ENCODE assay signal across 12 cellular contexts in the genomic region with DNA sequence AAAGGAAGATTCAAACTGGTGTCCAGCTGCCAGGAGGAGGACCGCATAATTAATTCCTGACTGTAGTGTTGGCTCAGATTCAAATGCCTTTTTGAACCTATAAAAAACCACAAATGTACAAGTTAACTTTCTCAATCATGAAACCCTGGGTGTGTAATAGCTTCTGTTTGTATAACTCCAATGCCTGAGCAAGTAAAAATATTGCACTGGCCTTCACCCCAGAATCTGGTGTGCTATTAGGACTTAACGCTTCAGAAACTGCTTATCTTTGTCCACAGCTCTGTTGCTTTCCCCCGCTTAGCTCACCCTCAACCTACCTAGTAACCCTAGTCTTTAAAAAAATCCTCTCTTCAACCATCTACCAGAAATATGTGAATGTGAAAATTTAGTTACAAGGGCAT.
DNase-seq lines count a peak whose midpoint lies in the region; ATAC-seq and TF ChIP-seq lines count a peak whose summit lies in the region.
"Had no signal": no experiment of that assay in that cellular context is flagged by ENCODE, and none has a peak within 500 bp of the region (broad histone marks: within the 10 kb centered on the region; RNA-seq: fewer than 3 reads in every experiment).

No MANE protein-coding gene starts in this region.

- 11% methylated on average over 3 of the region's 3 CpGs for WGBS in mammary epithelial cell (ENCODE audit: low coverage, missing lambda C conversion rate)
- WGBS in liver: 30% methylated on average over 3 of the region's 3 CpGs

- H3K9ac ChIP-seq in mammary epithelial cell (ENCODE audit: insufficient read depth, low read length) (no peak overlapping the region), liver (ENCODE audit: low read depth in 1 of 2, low read length in 2 of 2) (no peak overlapping the region)

- no peaks in the 10 kb centered on the region for H3K79me2 ChIP-seq in mammary epithelial cell (ENCODE audit: insufficient read depth, low read length)

- H3K9me3 ChIP-seq in mammary epithelial cell (replicated peaks; ENCODE audit: insufficient read depth, low read length) (no peaks in the 10 kb centered on the region), liver (ENCODE audit: control insufficient read depth in 4 of 4, low read length in 3 of 4) (no peaks in the 10 kb centered on the region)
- H3K9me3 ChIP-seq: testis had no signal

- no peak overlapping the region for H3K27ac Mint-ChIP-seq in endothelial cell (ENCODE audit: unreplicated experiment)
- H3K27ac Mint-ChIP-seq: CD8-positive, alpha-beta memory T cell had no signal

- ATAC-seq in GM21825 (IDR thresholded peaks at IDR 0.05; ENCODE audit: unreplicated experiment): no peak
- ATAC-seq in HG03108 (IDR thresholded peaks at IDR 0.05; ENCODE audit: unreplicated experiment): no peak

- H3K4me1 ChIP-seq in mammary epithelial cell (ENCODE audit: insufficient read depth, low read length) (peaks cover 17% of the 10 kb centered on the region), liver (ENCODE audit: control insufficient read depth in 4 of 4, insufficient read depth in 4 of 4, low read length in 3 of 4) (peaks cover 2 to 4% (median 3%) of the 10 kb centered on the region in 4 donors)
- H3K4me1 ChIP-seq: testis had no signal

- intact Hi-C loops in mammary epithelial cell (cut with micrococcal nuclease): no loop called here

- CTCF ChIA-PET in mammary epithelial cell (lab: Charles Lee; ENCODE audit: low non-redundant PET): interaction anchor here (0.7 to 1.3 kb wide), 2 partner anchors 25 to 123 kb away, joined by 5 to 6 read pairs; a partner anchor contains a TSS

- peak; percentile 91 for DNase-seq in AG10803 (ENCODE audit: low read depth)
- DNase-seq in LoVo (ENCODE audit: low spot score): peak; percentile 86
- DNase-seq in mammary epithelial cell: peak; percentile 89
- no peak for DNase-seq in HUDEP-2 (lab: John Stamatoyannopoulos, UW; ENCODE audit: unreplicated experiment in 76 of 76)
- no peak for DNase-seq in endothelial cell (ENCODE audit: low spot score)
- DNase-seq: CD8-positive, alpha-beta memory T cell; H7; T-helper 2 cell; testis had no signal

- no TSS peak for BruUV-seq in mammary epithelial cell (replicated peaks; lab: Mats Ljungman, UMichigan)

- H3K4me2 ChIP-seq in mammary epithelial cell (ENCODE audit: insufficient read depth, low read depth, low read length): peak overlapping the region; percentile 62

- H3K4me1 Mint-ChIP-seq in endothelial cell (ENCODE audit: unreplicated experiment): no peaks in the 10 kb centered on the region

- no peaks in the 10 kb centered on the region for H3K9me3 Mint-ChIP-seq in endothelial cell (ENCODE audit: unreplicated experiment)

- H2AFZ ChIP-seq in mammary epithelial cell (ENCODE audit: low read depth, low read length): no peak overlapping the region

- H4K20me1 ChIP-seq in mammary epithelial cell (ENCODE audit: insufficient read depth, low read length): no peaks in the 10 kb centered on the region

- no peak overlapping the region for H3K27ac ChIP-seq in mammary epithelial cell (ENCODE audit: insufficient read depth, low read depth, low read length)
- H3K27ac ChIP-seq in liver (ENCODE audit: low read depth in 1 of 2, low read length in 2 of 2): no peak overlapping the region
- H3K27ac ChIP-seq: testis had no signal

- dilution Hi-C loops in mammary epithelial cell (cut with HindIII; ENCODE audit: low sequenced_read_pairs): no loop called here

- H3K4me3 ChIP-seq in AG10803 (ENCODE audit: low read length) (no peak overlapping the region), mammary epithelial cell (replicated peaks in 1 of 3; ENCODE audit: insufficient read depth in 1 of 3, low read depth in 2 of 3, low read length in 3 of 3) (no peak overlapping the region), liver (ENCODE audit: low read depth in 1 of 3, low read length in 3 of 3) (no peak overlapping the region)
- H3K4me3 ChIP-seq: testis had no signal

- TF ChIP-seq RAD21 in liver (IDR thresholded peaks at IDR 0.05): peak; percentile 22 to 58

- H3K36me3 ChIP-seq in mammary epithelial cell (ENCODE audit: insufficient read depth, low read length) (no peaks in the 10 kb centered on the region), liver (ENCODE audit: control insufficient read depth in 4 of 4, insufficient read depth in 3 of 4, low read depth in 1 of 4, low read length in 3 of 4) (no peaks in the 10 kb centered on the region)

- no peak overlapping the region for H3K4me3 Mint-ChIP-seq in endothelial cell (ENCODE audit: unreplicated experiment)
- H3K4me3 Mint-ChIP-seq: CD8-positive, alpha-beta memory T cell had no signal

- H3K27me3 ChIP-seq in mammary epithelial cell (ENCODE audit: insufficient read depth, low read length): no peaks in the 10 kb centered on the region
- no peaks in the 10 kb centered on the region for H3K27me3 ChIP-seq in liver (ENCODE audit: control insufficient read depth in 4 of 4, insufficient read depth in 4 of 4, low read length in 3 of 4)
- H3K27me3 ChIP-seq: testis had no signal

- no peaks in the 10 kb centered on the region for H3K36me3 Mint-ChIP-seq in endothelial cell (ENCODE audit: low read depth, unreplicated experiment)

- in situ Hi-C loops in mammary epithelial cell (cut with MboI; ENCODE audit: low sequenced_read_pairs in 2 of 2): no loop called here

- H3K27me3 Mint-ChIP-seq in endothelial cell (ENCODE audit: unreplicated experiment): peaks cover 1% of the 10 kb centered on the region
- H3K27me3 Mint-ChIP-seq: CD8-positive, alpha-beta memory T cell had no signal

- TF ChIP-seq CTCF in AG10803 (conservative IDR thresholded peaks at IDR 0.05; ENCODE audit: low read length): no peak
- TF ChIP-seq CTCF in mammary epithelial cell (conservative IDR thresholded peaks at IDR 0.05 in 1 of 2, IDR thresholded peaks at IDR 0.05 in 1 of 2; ENCODE audit: extremely low read depth in 1 of 2, insufficient read depth in 1 of 2, low read depth in 1 of 2, low read length in 2 of 2): no peak
- TF ChIP-seq CTCF in liver (IDR thresholded peaks at IDR 0.05; ENCODE audit: low read depth, low read length, missing input control): no peak
- no peak for TF ChIP-seq CTCF in endothelial cell (IDR thresholded peaks at IDR 0.05; ENCODE audit: unreplicated experiment)

TF ChIP-seq in liver, 16 proteins besides CTCF, POLR2A, EP300 and RAD21:
- TF ChIP-seq, protein P1, sequence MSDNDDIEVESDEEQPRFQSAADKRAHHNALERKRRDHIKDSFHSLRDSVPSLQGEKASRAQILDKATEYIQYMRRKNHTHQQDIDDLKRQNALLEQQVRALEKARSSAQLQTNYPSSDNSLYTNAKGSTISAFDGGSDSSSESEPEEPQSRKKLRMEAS (IDR thresholded peaks at IDR 0.05): no peak
- TF ChIP-seq, protein P2, sequence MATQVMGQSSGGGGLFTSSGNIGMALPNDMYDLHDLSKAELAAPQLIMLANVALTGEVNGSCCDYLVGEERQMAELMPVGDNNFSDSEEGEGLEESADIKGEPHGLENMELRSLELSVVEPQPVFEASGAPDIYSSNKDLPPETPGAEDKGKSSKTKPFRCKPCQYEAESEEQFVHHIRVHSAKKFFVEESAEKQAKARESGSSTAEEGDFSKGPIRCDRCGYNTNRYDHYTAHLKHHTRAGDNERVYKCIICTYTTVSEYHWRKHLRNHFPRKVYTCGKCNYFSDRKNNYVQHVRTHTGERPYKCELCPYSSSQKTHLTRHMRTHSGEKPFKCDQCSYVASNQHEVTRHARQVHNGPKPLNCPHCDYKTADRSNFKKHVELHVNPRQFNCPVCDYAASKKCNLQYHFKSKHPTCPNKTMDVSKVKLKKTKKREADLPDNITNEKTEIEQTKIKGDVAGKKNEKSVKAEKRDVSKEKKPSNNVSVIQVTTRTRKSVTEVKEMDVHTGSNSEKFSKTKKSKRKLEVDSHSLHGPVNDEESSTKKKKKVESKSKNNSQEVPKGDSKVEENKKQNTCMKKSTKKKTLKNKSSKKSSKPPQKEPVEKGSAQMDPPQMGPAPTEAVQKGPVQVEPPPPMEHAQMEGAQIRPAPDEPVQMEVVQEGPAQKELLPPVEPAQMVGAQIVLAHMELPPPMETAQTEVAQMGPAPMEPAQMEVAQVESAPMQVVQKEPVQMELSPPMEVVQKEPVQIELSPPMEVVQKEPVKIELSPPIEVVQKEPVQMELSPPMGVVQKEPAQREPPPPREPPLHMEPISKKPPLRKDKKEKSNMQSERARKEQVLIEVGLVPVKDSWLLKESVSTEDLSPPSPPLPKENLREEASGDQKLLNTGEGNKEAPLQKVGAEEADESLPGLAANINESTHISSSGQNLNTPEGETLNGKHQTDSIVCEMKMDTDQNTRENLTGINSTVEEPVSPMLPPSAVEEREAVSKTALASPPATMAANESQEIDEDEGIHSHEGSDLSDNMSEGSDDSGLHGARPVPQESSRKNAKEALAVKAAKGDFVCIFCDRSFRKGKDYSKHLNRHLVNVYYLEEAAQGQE (IDR thresholded peaks at IDR 0.05): no peak
- TF ChIP-seq YY1 (IDR thresholded peaks at IDR 0.05): peak; percentile 23
- peak; percentile 76 to 88 for TF ChIP-seq RXRA (IDR thresholded peaks at IDR 0.05)
- TF ChIP-seq NR2F2 (IDR thresholded peaks at IDR 0.05): no peak
- peak; percentile 7 for TF ChIP-seq FOXA2 (IDR thresholded peaks at IDR 0.05)
- no peak for TF ChIP-seq JUND (IDR thresholded peaks at IDR 0.05)
- TF ChIP-seq, protein P3, sequence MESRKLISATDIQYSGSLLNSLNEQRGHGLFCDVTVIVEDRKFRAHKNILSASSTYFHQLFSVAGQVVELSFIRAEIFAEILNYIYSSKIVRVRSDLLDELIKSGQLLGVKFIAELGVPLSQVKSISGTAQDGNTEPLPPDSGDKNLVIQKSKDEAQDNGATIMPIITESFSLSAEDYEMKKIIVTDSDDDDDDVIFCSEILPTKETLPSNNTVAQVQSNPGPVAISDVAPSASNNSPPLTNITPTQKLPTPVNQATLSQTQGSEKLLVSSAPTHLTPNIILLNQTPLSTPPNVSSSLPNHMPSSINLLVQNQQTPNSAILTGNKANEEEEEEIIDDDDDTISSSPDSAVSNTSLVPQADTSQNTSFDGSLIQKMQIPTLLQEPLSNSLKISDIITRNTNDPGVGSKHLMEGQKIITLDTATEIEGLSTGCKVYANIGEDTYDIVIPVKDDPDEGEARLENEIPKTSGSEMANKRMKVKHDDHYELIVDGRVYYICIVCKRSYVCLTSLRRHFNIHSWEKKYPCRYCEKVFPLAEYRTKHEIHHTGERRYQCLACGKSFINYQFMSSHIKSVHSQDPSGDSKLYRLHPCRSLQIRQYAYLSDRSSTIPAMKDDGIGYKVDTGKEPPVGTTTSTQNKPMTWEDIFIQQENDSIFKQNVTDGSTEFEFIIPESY (IDR thresholded peaks at IDR 0.05): peak; percentile 13
- TF ChIP-seq, protein P4, sequence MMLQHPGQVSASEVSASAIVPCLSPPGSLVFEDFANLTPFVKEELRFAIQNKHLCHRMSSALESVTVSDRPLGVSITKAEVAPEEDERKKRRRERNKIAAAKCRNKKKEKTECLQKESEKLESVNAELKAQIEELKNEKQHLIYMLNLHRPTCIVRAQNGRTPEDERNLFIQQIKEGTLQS (IDR thresholded peaks at IDR 0.05): peak; percentile 11
- TF ChIP-seq FOXA1 (IDR thresholded peaks at IDR 0.05): no peak
- TF ChIP-seq SP1 (IDR thresholded peaks at IDR 0.05): peak; percentile 77
- TF ChIP-seq HNF4A (conservative IDR thresholded peaks at IDR 0.05): peak; percentile 49 to 80

Comparison
In these comparisons a context has a peak if more than half of its experiments do, and no peak if none do; other contexts are left out.
1. DNase-seq: peak in AG10803 (single experiment), LoVo (single experiment) and mammary epithelial cell (single experiment); none in HUDEP-2 (0 of 76) and endothelial cell (single experiment).